In the genomic region with DNA sequence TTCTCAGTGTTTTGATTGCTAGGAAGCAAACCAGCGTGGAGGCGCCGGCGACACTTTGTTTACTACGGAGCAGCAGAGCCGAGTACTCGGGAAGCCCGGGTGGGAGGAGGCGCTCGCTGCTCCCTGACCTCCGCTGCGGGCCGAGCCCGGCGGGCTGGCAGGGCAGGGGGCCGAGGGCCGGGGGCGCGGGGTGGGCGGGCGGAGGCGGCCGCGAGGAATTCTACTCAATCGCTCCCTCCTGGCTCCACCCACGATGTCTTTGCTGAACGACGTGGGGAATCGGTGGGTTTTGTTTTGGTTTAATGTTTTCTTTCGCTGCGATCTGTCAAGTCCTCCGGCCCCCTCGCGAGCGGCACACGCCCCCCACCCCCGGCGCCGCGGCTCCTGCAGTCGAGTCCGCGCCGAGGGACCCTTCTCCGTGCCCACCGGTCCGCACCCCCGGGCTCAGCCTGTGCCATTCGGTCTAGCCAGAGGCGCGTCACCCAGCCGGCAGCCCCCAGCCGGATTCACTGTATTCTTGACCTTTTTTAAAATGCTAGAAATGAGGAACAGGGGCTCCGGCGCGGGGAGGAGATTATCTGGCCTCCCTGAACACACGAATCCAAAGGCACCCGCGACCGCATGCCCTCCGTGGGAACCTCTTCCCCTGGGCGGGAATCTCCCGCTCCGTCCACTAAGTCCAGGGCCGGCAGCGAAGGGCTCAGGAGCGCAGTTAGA, we compare ENCODE assay signal across 8 cellular contexts. TPM values are rescaled to one million over a fixed set of nuclear protein-coding genes. Genes with fewer than 3 reads are reported as not detected.
DNase-seq lines count a peak whose midpoint lies in the region; ATAC-seq and TF ChIP-seq lines count a peak whose summit lies in the region.

No MANE protein-coding gene starts in this region.

- no peak for TF ChIP-seq CTCF in MM.1S (IDR thresholded peaks at IDR 0.05; ENCODE audit: low read length)
- TF ChIP-seq CTCF in foreskin keratinocyte (conservative IDR thresholded peaks at IDR 0.05): no peak
- no peak for TF ChIP-seq CTCF in neural progenitor cell (IDR thresholded peaks at IDR 0.05)

- H3K79me2 ChIP-seq in MM.1S (ENCODE audit: low read length) (peaks cover 21% of the 10 kb centered on the region), neural progenitor cell (ENCODE audit: low read depth) (peaks cover 23% of the 10 kb centered on the region)

- H3K4me3 ChIP-seq in MM.1S (ENCODE audit: low read length) (peak overlapping the region; percentile 66), neural progenitor cell (peak overlapping the region; percentile 77)

- DNase-seq in CD1c-positive myeloid dendritic cell (ENCODE audit: extremely low spot score) (peak; percentile 75), MM.1S (peak; percentile 33), foreskin keratinocyte (no peak), neural progenitor cell (ENCODE audit: low spot score) (peak; percentile 84), AG08395 (ENCODE audit: low spot score) (no peak), amniotic stem cell (lab: John Stamatoyannopoulos, UW) (no peak)
- peak; percentile 56 to 62 for DNase-seq in activated T-cell treated with anti-CD3 and anti-CD28 coated beads, Interleukin-2, amount 50 U/mL, for 48 hours

- no peaks in the 10 kb centered on the region for H3K36me3 Mint-ChIP-seq in neural progenitor cell

- no peak overlapping the region for H3K27ac ChIP-seq in MM.1S (ENCODE audit: low read length)
- peak overlapping the region; percentile 53 for H3K27ac ChIP-seq in foreskin keratinocyte
- H3K27ac ChIP-seq in neural progenitor cell: no peak overlapping the region

- H3K27me3 ChIP-seq in MM.1S (replicated peaks; ENCODE audit: insufficient read depth, low read length): no peaks in the 10 kb centered on the region
- H3K27me3 ChIP-seq in foreskin keratinocyte: no peaks in the 10 kb centered on the region
- H3K27me3 ChIP-seq in neural progenitor cell: peaks cover 50% of the 10 kb centered on the region

- H3K9me3 ChIP-seq in MM.1S (replicated peaks; ENCODE audit: insufficient read depth, low read length): no peaks in the 10 kb centered on the region
- no peaks in the 10 kb centered on the region for H3K9me3 ChIP-seq in neural progenitor cell (ENCODE audit: low read depth)

- peaks cover 5% of the 10 kb centered on the region for H3K27me3 Mint-ChIP-seq in neural progenitor cell (ENCODE audit: insufficient read depth, low read depth)

- no peaks in the 10 kb centered on the region for H3K36me3 ChIP-seq in MM.1S (replicated peaks; ENCODE audit: insufficient read depth, low read length)
- no peaks in the 10 kb centered on the region for H3K36me3 ChIP-seq in neural progenitor cell

- H4K20me1 ChIP-seq in MM.1S (ENCODE audit: insufficient read depth, low read length) (no peaks in the 10 kb centered on the region), neural progenitor cell (ENCODE audit: low read depth) (peaks cover 22% of the 10 kb centered on the region)

- H3K4me1 Mint-ChIP-seq in neural progenitor cell: peaks cover 24% of the 10 kb centered on the region

- H3F3A ChIP-seq in MM.1S (ENCODE audit: insufficient read depth, low read length): peaks cover 16% of the 10 kb centered on the region
- peaks cover 17% of the 10 kb centered on the region for H3F3A ChIP-seq in neural progenitor cell (ENCODE audit: low read depth)

- H2AFZ ChIP-seq in MM.1S (ENCODE audit: low read length): peak overlapping the region; percentile 48; the same call in 1 of the 2 replicates
- H2AFZ ChIP-seq in neural progenitor cell (replicated peaks): peak overlapping the region; percentile 83

- peak overlapping the region; percentile 49; the same call in 1 of the 2 replicates for H3K4me2 ChIP-seq in MM.1S (ENCODE audit: low read depth, low read length)
- peak overlapping the region; percentile 81 for H3K4me2 ChIP-seq in neural progenitor cell

- ATAC-seq in GM19372 (IDR thresholded peaks at IDR 0.05; ENCODE audit: low read depth, unreplicated experiment) (peak; percentile 16), foreskin keratinocyte (peak; percentile 10)

- H3K9me3 Mint-ChIP-seq in neural progenitor cell: no peaks in the 10 kb centered on the region

- peak overlapping the region; percentile 50; the same call in 1 of the 2 replicates for H3K9ac ChIP-seq in MM.1S (ENCODE audit: low read length)
- H3K9ac ChIP-seq in neural progenitor cell: no peak overlapping the region

- H3K4me3 Mint-ChIP-seq in neural progenitor cell: peak overlapping the region; percentile 91

- H3K4me1 ChIP-seq in MM.1S (ENCODE audit: low read length) (no peaks in the 10 kb centered on the region), foreskin keratinocyte (peaks cover 27% of the 10 kb centered on the region), neural progenitor cell (peaks cover 24% of the 10 kb centered on the region)

- no peak overlapping the region for H3K27ac Mint-ChIP-seq in neural progenitor cell

- H3K9me2 ChIP-seq in MM.1S (replicated peaks; ENCODE audit: insufficient read depth, low read length): no peaks in the 10 kb centered on the region

RNA-seq across cellular contexts. Expression of a gene that starts 0.6 kb away (rescaled TPM):
- total RNA-seq in foreskin keratinocyte (7.8 and 8.7 TPM in 2 replicates), neural progenitor cell (ENCODE audit: low replicate concordance) (3.7 and 3.8 TPM in 2 replicates)
- polyA plus RNA-seq in foreskin keratinocyte: 2.3 and 2.4 TPM in 2 replicates

Comparison
In these comparisons a context has a peak if more than half of its experiments do, and no peak if none do; other contexts are left out.
1. DNase-seq: peak in CD1c-positive myeloid dendritic cell (single experiment), MM.1S (single experiment), activated T-cell treated with anti-CD3 and anti-CD28 coated beads, Interleukin-2, amount 50 U/mL, for 48 hours (2 of 2) and neural progenitor cell (single experiment); none in foreskin keratinocyte (0 of 2), AG08395 (single experiment) and amniotic stem cell (single experiment).